ENCODE assay signal across 8 cellular contexts in genomic region chr20:53608456-53609413, GRCh38. TPM values are rescaled to one million over a fixed set of nuclear protein-coding genes. Genes with fewer than 3 reads are reported as not detected.
DNase-seq lines count a peak whose midpoint lies in the region; ATAC-seq and TF ChIP-seq lines count a peak whose summit lies in the region.

No MANE protein-coding gene starts in this region.

- no peak for TF ChIP-seq CTCF in testis (IDR thresholded peaks at IDR 0.05)

- peaks cover 11% of the 10 kb centered on the region for H3K4me1 ChIP-seq in testis

- 48 to 65% methylated on average over 25 to 33 of the region's 35 CpGs for WGBS in testis, 2 donors

- H3K9me3 ChIP-seq in testis = no peaks in the 10 kb centered on the region

- peak overlapping the region; percentile 79 for H3K4me3 Mint-ChIP-seq in activated naive CD4-positive, alpha-beta T cell treated with anti-CD3 and anti-CD28 coated beads for 36 hours

- H3K4me1 Mint-ChIP-seq in activated naive CD4-positive, alpha-beta T cell treated with anti-CD3 and anti-CD28 coated beads for 36 hours (ENCODE audit: low read depth) = peaks cover 37% of the 10 kb centered on the region

- peak; percentile 53 for DNase-seq in activated CD4-positive, alpha-beta T cell treated with anti-CD3 and anti-CD28 coated beads for 48 hours
- DNase-seq in activated CD4-positive, alpha-beta T cell treated with anti-CD3 and anti-CD28 coated beads for 1 hour = no peak
- peak; percentile 68 for DNase-seq in activated naive CD4-positive, alpha-beta T cell treated with anti-CD3 and anti-CD28 coated beads for 36 hours
- DNase-seq in islet precursor cell = peak; percentile 48
- peak; percentile 46 for DNase-seq in testis
- DNase-seq in NCI-H526 (lab: John Stamatoyannopoulos, UW) = no peak

- CTCF ChIA-PET in activated naive CD4-positive, alpha-beta T cell treated with anti-CD3 and anti-CD28 coated beads for 36 hours (lab: Charles Lee) = interaction anchor here (0.6 to 1.2 kb wide), 8 partner anchors 8 to 828 kb away, joined by 3 to 7 read pairs (median 3); no protein-coding TSS in a partner anchor

- H3K4me3 ChIP-seq in testis = peak overlapping the region; percentile 29 to 54

- no peaks in the 10 kb centered on the region for H3K27me3 ChIP-seq in testis

- H3K27ac ChIP-seq in testis = peak overlapping the region; percentile 5 to 78

- peaks cover 2% of the 10 kb centered on the region for H3K36me3 Mint-ChIP-seq in activated naive CD4-positive, alpha-beta T cell treated with anti-CD3 and anti-CD28 coated beads for 36 hours (ENCODE audit: low read depth)

- TF ChIP-seq POLR2A in testis (IDR thresholded peaks at IDR 0.05) = no peak

- intact Hi-C loops in activated naive CD4-positive, alpha-beta T cell treated with anti-CD3 and anti-CD28 coated beads for 36 hours (cut with micrococcal nuclease) = loop anchor here (1.0 to 2.0 kb wide), 6 partner anchors 10 to 44 kb away; no protein-coding TSS in a partner anchor
- intact Hi-C loops in testis (cut with DNase I; ENCODE audit: low total_unique reads) = no loop called here

- H3K27me3 Mint-ChIP-seq in activated naive CD4-positive, alpha-beta T cell treated with anti-CD3 and anti-CD28 coated beads for 36 hours (ENCODE audit: low read depth) = no peaks in the 10 kb centered on the region

- no peaks in the 10 kb centered on the region for H3K9me3 Mint-ChIP-seq in activated naive CD4-positive, alpha-beta T cell treated with anti-CD3 and anti-CD28 coated beads for 36 hours

- H3K27ac Mint-ChIP-seq in activated naive CD4-positive, alpha-beta T cell treated with anti-CD3 and anti-CD28 coated beads for 36 hours = peak overlapping the region; percentile 98

- ATAC-seq in HG02610 (IDR thresholded peaks at IDR 0.05; ENCODE audit: unreplicated experiment) (no peak), GM21786 (IDR thresholded peaks at IDR 0.05; ENCODE audit: unreplicated experiment) (no peak)

- H3K36me3 ChIP-seq in testis (ENCODE audit: low read depth, missing control alignments) = no peaks in the 10 kb centered on the region

RNA-seq across cellular contexts. Expression of gene ZNF217, which starts 15.1 kb away (rescaled TPM):
- total RNA-seq in activated naive CD4-positive, alpha-beta T cell treated with anti-CD3 and anti-CD28 coated beads for 36 hours = 10 to 100 TPM; 37.2 to 38.3 TPM
- total RNA-seq in testis = 10 to 100 TPM; 48.6 to 61.2 TPM
- 47.3 TPM for polyA plus RNA-seq in testis (ENCODE audit: insufficient read depth, low read depth, low replicate concordance)

Comparison
In these comparisons a context has a peak if more than half of its experiments do, and no peak if none do; other contexts are left out.
1. DNase-seq: peak in activated CD4-positive, alpha-beta T cell treated with anti-CD3 and anti-CD28 coated beads for 48 hours (single experiment), activated naive CD4-positive, alpha-beta T cell treated with anti-CD3 and anti-CD28 coated beads for 36 hours (single experiment), islet precursor cell (single experiment) and testis (single experiment); none in activated CD4-positive, alpha-beta T cell treated with anti-CD3 and anti-CD28 coated beads for 1 hour (single experiment) and NCI-H526 (0 of 2).